ENCODE assay signal across 8 cellular contexts in genomic region chrX:154397888-154398667, GRCh38. TPM values are rescaled to one million over a fixed set of nuclear protein-coding genes. Genes with fewer than 3 reads are reported as not detected.
DNase-seq lines count a peak whose midpoint lies in the region; ATAC-seq and TF ChIP-seq lines count a peak whose summit lies in the region.

Gene RPL10 (plus strand): TSS chrX:154398377. CDS start chrX:154398520, 143 bp downstream.

- peaks cover 25 to 36% of the 10 kb centered on the region in 2 donors for H3K36me3 Mint-ChIP-seq in CD14-positive monocyte

- no peak for TF ChIP-seq CTCF in CD14-positive monocyte (IDR thresholded peaks at IDR 0.05)

- H3K4me3 Mint-ChIP-seq in CD14-positive monocyte, result peak within 1 kb of the TSS; percentile 97

- H3K9me3 Mint-ChIP-seq in CD14-positive monocyte, result peaks cover 0 to 22% (median 4%) of the 10 kb centered on the region in 7 donors

- peak within 1 kb of the TSS; percentile 97 to 99 (median 99) for H3K27ac Mint-ChIP-seq in CD14-positive monocyte

- peaks cover 0 to 9% (median 0%) of the 10 kb centered on the region in 3 donors for H3K27me3 Mint-ChIP-seq in CD14-positive monocyte (ENCODE audit: low read depth in 3 of 3)

- intact Hi-C loops in CD14-positive monocyte (cut with micrococcal nuclease), result loop anchor here in 1 of 2 donors (5.0 kb wide), 1 partner anchor 134 kb away; no protein-coding TSS in a partner anchor

- ATAC-seq in GM19397 (IDR thresholded peaks at IDR 0.05; ENCODE audit: unreplicated experiment) (peak; percentile 75), HG03565 (IDR thresholded peaks at IDR 0.05; ENCODE audit: unreplicated experiment) (peak; percentile 75)

- peaks cover 15% of the 10 kb centered on the region for H3K4me1 Mint-ChIP-seq in CD14-positive monocyte

- DNase-seq in CD14-positive monocyte (ENCODE audit: low spot score) (peak; percentile 94), NCI-H774 (lab: John Stamatoyannopoulos, UW) (peak; percentile 97), dedifferentiated amniotic fluid mesenchymal stem cell (ENCODE audit: extremely low spot score) (peak; percentile 91), left kidney (ENCODE audit: low read depth, low spot score) (peak; percentile 98)
- peak; percentile 73 to 87 for DNase-seq in activated CD4-positive, alpha-beta T cell treated with anti-CD3 and anti-CD28 coated beads, Interleukin-2, amount 50 U/mL, for 24 hours (ENCODE audit: low read depth in 1 of 2, low spot score in 1 of 2)
- peak; percentile 94 for DNase-seq in stimulated activated CD4-positive, alpha-beta T cell treated with anti-CD3 and anti-CD28 coated beads, Interleukin-1b, Interleukin-23, amount 100 ng/mL, for 48 hours

RNA-seq across cellular contexts. Expression of gene RPL10, which starts in this region (rescaled TPM):
- 1,000 to 10,000 TPM; 1,536 to 1,724 TPM for polyA plus RNA-seq in CD14-positive monocyte

Comparison
In these comparisons a context has a peak if more than half of its experiments do, and no peak if none do; other contexts are left out.
1. Peak in every context shown above with its lines: DNase-seq and ATAC-seq.